ENCODE assay signal across 10 cellular contexts in the genomic region with DNA sequence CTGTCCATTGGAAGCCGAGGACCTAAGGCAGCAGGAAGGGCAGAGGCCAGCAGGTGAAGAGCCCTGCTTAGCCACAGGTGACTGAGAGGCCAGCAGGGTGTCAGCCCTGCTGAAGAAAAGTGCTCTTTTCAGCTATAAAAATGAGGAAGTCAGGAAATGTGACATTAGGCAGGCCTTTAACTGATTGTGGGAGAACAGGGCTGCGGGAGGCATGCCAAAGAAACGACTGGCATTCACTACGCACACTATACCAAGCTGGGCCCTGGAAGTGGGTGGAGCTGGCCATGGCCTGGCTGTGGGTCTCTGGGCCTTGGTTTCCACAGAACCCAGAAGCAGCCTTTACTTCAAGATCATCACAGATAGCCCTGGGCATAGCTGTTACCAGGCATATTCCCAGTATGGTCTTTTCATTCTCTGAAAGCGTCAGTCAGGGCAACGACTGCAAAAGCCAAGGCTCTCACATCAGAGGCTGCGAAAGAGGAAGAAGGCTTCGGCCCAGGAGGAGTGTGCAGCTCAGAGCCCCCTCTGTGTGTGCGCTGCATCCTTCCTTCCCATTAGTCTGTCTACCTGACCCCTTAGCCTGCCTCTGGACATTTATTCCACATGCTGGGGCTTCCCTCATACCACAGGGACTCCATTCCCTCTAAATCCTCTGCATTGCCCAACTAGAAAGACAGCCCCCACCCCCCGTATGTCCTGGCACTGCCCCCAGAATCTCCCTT. TPM values are rescaled to one million over a fixed set of nuclear protein-coding genes. Genes with fewer than 3 reads are reported as not detected.
DNase-seq lines count a peak whose midpoint lies in the region; ATAC-seq and TF ChIP-seq lines count a peak whose summit lies in the region.
"Had no signal": no experiment of that assay in that cellular context is flagged by ENCODE, and none has a peak within 500 bp of the region (broad histone marks: within the 10 kb centered on the region; RNA-seq: fewer than 3 reads in every experiment).

No MANE protein-coding gene starts in this region.

- peaks cover 39% of the 10 kb centered on the region for H3K36me3 Mint-ChIP-seq in activated naive CD8-positive, alpha-beta T cell treated with anti-CD3 and anti-CD28 coated beads, Interleukin-2, amount 10 ng/mL, durations not matched to agents 7 days and 5 days

- H3K4me1 Mint-ChIP-seq in activated naive CD8-positive, alpha-beta T cell treated with anti-CD3 and anti-CD28 coated beads, Interleukin-2, amount 10 ng/mL, durations not matched to agents 7 days and 5 days = peaks cover 84% of the 10 kb centered on the region

- no peaks in the 10 kb centered on the region for H3K27me3 Mint-ChIP-seq in activated naive CD8-positive, alpha-beta T cell treated with anti-CD3 and anti-CD28 coated beads, Interleukin-2, amount 10 ng/mL, durations not matched to agents 7 days and 5 days

- H3K4me1 ChIP-seq in lung (ENCODE audit: control insufficient read depth in 2 of 2, insufficient read depth in 2 of 2, low read length in 2 of 2) = peaks cover 18 to 43% of the 10 kb centered on the region in 2 donors

- H3K27ac ChIP-seq in lung (ENCODE audit: low read depth in 1 of 2, low read length in 1 of 2) = peak overlapping the region; percentile 37 to 85
- H3K27ac ChIP-seq: SJSA1 had no signal

- DNase-seq in Right ventricle myocardium inferior (ENCODE audit: missing footprints) (no peak), cardiac septum (ENCODE audit: low spot score) (no peak), lung (ENCODE audit: low spot score) (no peak), kidney glomerular epithelial cell (lab: John Stamatoyannopoulos, UW) (no peak), GM03348 (ENCODE audit: low spot score) (no peak), NCI-H345 treated with DMSO at 0.1 percent for 48 hours (lab: John Stamatoyannopoulos, UW; ENCODE audit: unreplicated experiment) (no peak)
- no peak for DNase-seq in activated naive CD8-positive, alpha-beta T cell treated with anti-CD3 and anti-CD28 coated beads, Interleukin-2, amount 10 ng/mL, durations not matched to agents 7 days and 5 days
- DNase-seq: DND-41 had no signal

- peak; percentile 51 for ATAC-seq in Right ventricle myocardium inferior
- no peak for ATAC-seq in activated naive CD8-positive, alpha-beta T cell treated with anti-CD3 and anti-CD28 coated beads, Interleukin-2, amount 10 ng/mL, durations not matched to agents 7 days and 5 days (ENCODE audit: low read depth)
- ATAC-seq in lung (ENCODE audit: insufficient read depth, low FRiP score) = no peak
- no peak for ATAC-seq in HG03432 (IDR thresholded peaks at IDR 0.05; ENCODE audit: unreplicated experiment)

- POLR2A ChIA-PET in activated naive CD8-positive, alpha-beta T cell treated with anti-CD3 and anti-CD28 coated beads, Interleukin-2, amount 10 ng/mL, durations not matched to agents 7 days and 5 days (lab: Charles Lee) = interaction anchor here (1.0 to 4.5 kb wide), 4 partner anchors 9 to 20 kb away, joined by 3 to 33 read pairs (median 11); no protein-coding TSS in a partner anchor

- no peaks in the 10 kb centered on the region for H3K9me3 ChIP-seq in lung (ENCODE audit: control insufficient read depth in 2 of 2, insufficient read depth in 1 of 2, low read length in 1 of 2)
- H3K9me3 ChIP-seq: SJSA1 had no signal

- WGBS in lung, 2 donors = 29 to 48% methylated on average over 10 of the region's 10 CpGs

- intact Hi-C loops in Right ventricle myocardium inferior (cut with DNase I) (loop anchor here (10.0 kb wide), 1 partner anchor 400 kb away; no protein-coding TSS in a partner anchor), cardiac septum (cut with DNase I) (no loop called here)

- H3K36me3 ChIP-seq in lung (ENCODE audit: control insufficient read depth in 2 of 2, insufficient read depth in 2 of 2, low read length in 2 of 2) = peaks cover 0 to 2% of the 10 kb centered on the region in 2 donors

- H3K9me3 Mint-ChIP-seq in activated naive CD8-positive, alpha-beta T cell treated with anti-CD3 and anti-CD28 coated beads, Interleukin-2, amount 10 ng/mL, durations not matched to agents 7 days and 5 days = no peaks in the 10 kb centered on the region

- no peaks in the 10 kb centered on the region for H3K27me3 ChIP-seq in lung (ENCODE audit: control insufficient read depth, insufficient read depth)
- H3K27me3 ChIP-seq: SJSA1 had no signal

- no peak for TF ChIP-seq CTCF in lung (IDR thresholded peaks at IDR 0.05; ENCODE audit: control extremely low read depth, extremely low read depth)

- peak overlapping the region; percentile 72 for H3K4me3 Mint-ChIP-seq in activated naive CD8-positive, alpha-beta T cell treated with anti-CD3 and anti-CD28 coated beads, Interleukin-2, amount 10 ng/mL, durations not matched to agents 7 days and 5 days

- H3K4me3 ChIP-seq in lung = no peak overlapping the region
- H3K4me3 ChIP-seq: SJSA1 had no signal

- H3K27ac Mint-ChIP-seq in activated naive CD8-positive, alpha-beta T cell treated with anti-CD3 and anti-CD28 coated beads, Interleukin-2, amount 10 ng/mL, durations not matched to agents 7 days and 5 days = peak overlapping the region; percentile 80

RNA-seq across cellular contexts. Expression of gene SLC2A1, which starts 14.3 kb away (rescaled TPM):
- 46.4 TPM for total RNA-seq in Right ventricle myocardium inferior
- total RNA-seq in cardiac septum = 31.9 TPM
- 10 to 100 TPM; 80.8 to 82.3 TPM for total RNA-seq in activated naive CD8-positive, alpha-beta T cell treated with anti-CD3 and anti-CD28 coated beads, Interleukin-2, amount 10 ng/mL, durations not matched to agents 7 days and 5 days
- total RNA-seq in lung = 100 to 1,000 TPM in 1 of 2 donors, 10 to 100 TPM in 1; 20.1 to 143 TPM
- polyA plus RNA-seq in lung = 10 to 100 TPM in 1 of 2 donors, 1 to 10 TPM in 1; 9.5 to 37.1 TPM
